8 cellular contexts compared by ENCODE assay signal in genomic region chr22:21982338-21982965, GRCh38. TPM values are rescaled to one million over a fixed set of nuclear protein-coding genes. Genes with fewer than 3 reads are reported as not detected.
DNase-seq lines count a peak whose midpoint lies in the region; ATAC-seq, FAIRE-seq and TF ChIP-seq lines count a peak whose summit lies in the region.

A gene with protein sequence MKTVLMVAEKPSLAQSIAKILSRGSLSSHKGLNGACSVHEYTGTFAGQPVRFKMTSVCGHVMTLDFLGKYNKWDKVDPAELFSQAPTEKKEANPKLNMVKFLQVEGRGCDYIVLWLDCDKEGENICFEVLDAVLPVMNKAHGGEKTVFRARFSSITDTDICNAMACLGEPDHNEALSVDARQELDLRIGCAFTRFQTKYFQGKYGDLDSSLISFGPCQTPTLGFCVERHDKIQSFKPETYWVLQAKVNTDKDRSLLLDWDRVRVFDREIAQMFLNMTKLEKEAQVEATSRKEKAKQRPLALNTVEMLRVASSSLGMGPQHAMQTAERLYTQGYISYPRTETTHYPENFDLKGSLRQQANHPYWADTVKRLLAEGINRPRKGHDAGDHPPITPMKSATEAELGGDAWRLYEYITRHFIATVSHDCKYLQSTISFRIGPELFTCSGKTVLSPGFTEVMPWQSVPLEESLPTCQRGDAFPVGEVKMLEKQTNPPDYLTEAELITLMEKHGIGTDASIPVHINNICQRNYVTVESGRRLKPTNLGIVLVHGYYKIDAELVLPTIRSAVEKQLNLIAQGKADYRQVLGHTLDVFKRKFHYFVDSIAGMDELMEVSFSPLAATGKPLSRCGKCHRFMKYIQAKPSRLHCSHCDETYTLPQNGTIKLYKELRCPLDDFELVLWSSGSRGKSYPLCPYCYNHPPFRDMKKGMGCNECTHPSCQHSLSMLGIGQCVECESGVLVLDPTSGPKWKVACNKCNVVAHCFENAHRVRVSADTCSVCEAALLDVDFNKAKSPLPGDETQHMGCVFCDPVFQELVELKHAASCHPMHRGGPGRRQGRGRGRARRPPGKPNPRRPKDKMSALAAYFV (minus strand): TSS chr22:21982787. CDS start chr22:21975709, 7,078 bp downstream.

- H3K9me1 ChIP-seq in keratinocyte (ENCODE audit: control insufficient read depth, extremely low read depth, insufficient read depth, low read length) = no peaks in the 10 kb centered on the region

- peaks cover 2% of the 10 kb centered on the region for H4K20me1 ChIP-seq in keratinocyte (ENCODE audit: control insufficient read depth, extremely low read depth, insufficient read depth, low read length)

- peak within 1 kb of the TSS; percentile 97 for H3K4me2 ChIP-seq in keratinocyte (ENCODE audit: control insufficient read depth, extremely low read depth, insufficient read depth, low read depth, low read length)

- H3K9ac ChIP-seq in keratinocyte (ENCODE audit: control insufficient read depth, extremely low read depth, insufficient read depth, low read length) = peak within 1 kb of the TSS; percentile 96

- H2AFZ ChIP-seq in keratinocyte (ENCODE audit: control insufficient read depth, low read length) = peak within 1 kb of the TSS; percentile 77

- H3K4me1 Mint-ChIP-seq in central memory CD8-positive, alpha-beta T cell = peaks cover 40% of the 10 kb centered on the region

- dilution Hi-C loops in keratinocyte (cut with MboI; ENCODE audit: extremely low pct_ligation_motif_present, low sequenced_read_pairs) = no loop called here

- H3K4me3 ChIP-seq in keratinocyte (ENCODE audit: control insufficient read depth in 2 of 3, extremely low read depth in 1 of 3, insufficient read depth in 2 of 3, low read depth in 1 of 3, low read length in 3 of 3) = peak within 1 kb of the TSS; percentile 88 to 97 (median 97)

- H3K27ac Mint-ChIP-seq in central memory CD8-positive, alpha-beta T cell (ENCODE audit: low read depth) = peak within 1 kb of the TSS; percentile 74

- peaks cover 9% of the 10 kb centered on the region for H3K4me1 ChIP-seq in keratinocyte (ENCODE audit: control insufficient read depth, extremely low read depth, insufficient read depth, low read length)

- H3K9me3 ChIP-seq in keratinocyte (ENCODE audit: control insufficient read depth, low read depth, low read length) = no peaks in the 10 kb centered on the region

- peaks cover 34% of the 10 kb centered on the region for H3K79me2 ChIP-seq in keratinocyte (ENCODE audit: control insufficient read depth, insufficient read depth, low read length)

- peaks cover 5% of the 10 kb centered on the region for H3K36me3 Mint-ChIP-seq in central memory CD8-positive, alpha-beta T cell (ENCODE audit: insufficient read depth)

- no peak for TF ChIP-seq CTCF in keratinocyte (optimal IDR thresholded peaks at IDR 0.05 in 1 of 3, IDR thresholded peaks at IDR 0.05 in 1 of 3, conservative IDR thresholded peaks at IDR 0.05 in 1 of 3; ENCODE audit: extremely low read depth in 1 of 3, insufficient read depth in 2 of 3, low read length in 3 of 3)

- H3K27me3 Mint-ChIP-seq in central memory CD8-positive, alpha-beta T cell = no peaks in the 10 kb centered on the region

- no peaks in the 10 kb centered on the region for H3K27me3 ChIP-seq in keratinocyte (ENCODE audit: control insufficient read depth, extremely low read depth, insufficient read depth, low read length)

- peak within 1 kb of the TSS; percentile 85 for H3K27ac ChIP-seq in keratinocyte (ENCODE audit: control insufficient read depth, insufficient read depth, low read length)

- FAIRE-seq in keratinocyte (lab: Jason Lieb, UNC) = no peak

- H3K9me3 Mint-ChIP-seq in central memory CD8-positive, alpha-beta T cell = no peaks in the 10 kb centered on the region

- H3K4me3 Mint-ChIP-seq in central memory CD8-positive, alpha-beta T cell = peak within 1 kb of the TSS; percentile 85

- H3K36me3 ChIP-seq in keratinocyte (ENCODE audit: control insufficient read depth in 2 of 2, extremely low read depth in 1 of 2, insufficient read depth in 2 of 2, low read length in 2 of 2) = peaks cover 4 to 12% of the 10 kb centered on the region in 2 experiments

- DNase-seq in DMS79 (lab: John Stamatoyannopoulos, UW) (peak; percentile 16), NCI-H226 (peak; percentile 57), keratinocyte (ENCODE audit: low read depth, low spot score) (no peak)
- DNase-seq in central memory CD8-positive, alpha-beta T cell (ENCODE audit: low spot score in 2 of 2) = peak; percentile 66 to 69
- DNase-seq in stimulated activated CD4-positive, alpha-beta T cell treated with anti-CD3 and anti-CD28 coated beads, Interleukin-12 subunit alpha, Interleukin-12 subunit beta, amount 100 ng/mL, for 4 hours = peak; percentile 83

- ATAC-seq in HG02759 (IDR thresholded peaks at IDR 0.05; ENCODE audit: unreplicated experiment) (peak; percentile 74), HG02973 (IDR thresholded peaks at IDR 0.05; ENCODE audit: unreplicated experiment) (no peak)
- peak; percentile 93 to 95 for ATAC-seq in activated CD4-positive, CD25-positive, alpha-beta regulatory T cell treated with anti-CD3 and anti-CD28 coated beads, Interleukin-2, amount 50 U/mL, for 24 hours
- peak; percentile 85 for ATAC-seq in central memory CD8-positive, alpha-beta T cell (replicated peaks; ENCODE audit: extremely low read depth, poor library complexity, severe bottlenecking)

RNA-seq across cellular contexts. Expression of the gene that starts here (rescaled TPM):
- 13.8 to 14.8 TPM (median 13.9 TPM) in 3 replicates for polyA plus RNA-seq in keratinocyte
- polyA plus RNA-seq in keratinocyte (2011; ENCODE audit: low read depth) = 10.8 TPM
- polyA plus RNA-seq in keratinocyte (2011; cell fraction: cytosol; rRNA removed) = 4.6 and 7.0 TPM in 2 replicates
- polyA plus RNA-seq in keratinocyte (2011; cell fraction: nucleus; rRNA removed) = 59.0 and 81.0 TPM in 2 replicates
- polyA plus RNA-seq in keratinocyte (2012; ENCODE audit: low replicate concordance) = 19.8 and 26.6 TPM in 2 replicates
- 17.4 to 39.6 TPM (median 24.1 TPM) in 3 replicates for polyA minus RNA-seq in keratinocyte
- 4.4 TPM for polyA minus RNA-seq in keratinocyte (2011; cell fraction: cytosol; rRNA and poly(A)+ RNA removed)
- 29.4 and 30.1 TPM in 2 replicates for polyA minus RNA-seq in keratinocyte (2011; cell fraction: nucleus; rRNA and poly(A)+ RNA removed)
